ENCODE assay signal across 26 cellular contexts in genomic region chr7:44537442-44537841, GRCh38. TPM values are rescaled to one million over a fixed set of nuclear protein-coding genes. Genes with fewer than 3 reads are reported as not detected.
"Had no signal": no experiment of that assay in that cellular context is flagged by ENCODE, and none has a peak within 500 bp of the region (broad histone marks: within the 10 kb centered on the region; RNA-seq: fewer than 3 reads in every experiment).

No MANE protein-coding gene starts in this region.

- DNase-seq: activated CD4-positive, alpha-beta T cell treated with anti-CD3 and anti-CD28 coated beads for 48 hours; activated CD4-positive, alpha-beta T cell treated with anti-CD3 and anti-CD28 coated beads, Interleukin-2, amount 50 U/mL, for 4 hours; activated CD4-positive, CD25-positive, alpha-beta regulatory T cell treated with anti-CD3 and anti-CD28 coated beads, Interleukin-2, amount 50 U/mL, for 72 hours; activated CD8-positive, alpha-beta T cell treated with anti-CD3 and anti-CD28 coated beads, Interleukin-2, amount 10 ng/mL, durations not matched to agents 7 days and 5 days; activated gamma-delta T cell treated with Interleukin-2 at 50 U/mL for 16 hours; activated T-cell treated with anti-CD3 and anti-CD28 coated beads, Interleukin-2, amount 50 U/mL, for 24 hours; aorta; caudate nucleus; Karpas-422; MM.1S; NCI-H1105; NCI-H1436; NCI-H1694 treated with DMSO at 0.1 percent for 48 hours; NCI-H2029 treated with DMSO at 0.1 percent for 48 hours; NCI-H446; NCI-H524; Peyer's patch; Right ventricle myocardium superior; SJCRH30; SW 1271 had no signal

- H3K27ac Mint-ChIP-seq: activated CD8-positive, alpha-beta T cell treated with anti-CD3 and anti-CD28 coated beads, Interleukin-2, amount 10 ng/mL, durations not matched to agents 7 days and 5 days; activated naive CD4-positive, alpha-beta T cell treated with anti-CD3 and anti-CD28 coated beads, Interleukin-2, amount 50 U/mL, for 24 hours; activated T-cell treated with anti-CD3 and anti-CD28 coated beads, Interleukin-2, amount 50 U/mL, for 24 hours; T-helper 2 cell treated with Interferon-gamma antibody and Interleukin-4, amounts not matched to agents 5 μg/mL and 100 μg/mL, for 36 hours; WTC11 had no signal

- H3K27me3 Mint-ChIP-seq: activated naive CD4-positive, alpha-beta T cell treated with anti-CD3 and anti-CD28 coated beads, Interleukin-2, amount 50 U/mL, for 24 hours; activated T-cell treated with anti-CD3 and anti-CD28 coated beads, Interleukin-2, amount 50 U/mL, for 24 hours had no signal

- H3K4me3 Mint-ChIP-seq: activated CD8-positive, alpha-beta T cell treated with anti-CD3 and anti-CD28 coated beads, Interleukin-2, amount 10 ng/mL, durations not matched to agents 7 days and 5 days; activated naive CD4-positive, alpha-beta T cell treated with anti-CD3 and anti-CD28 coated beads, Interleukin-2, amount 50 U/mL, for 24 hours; activated T-cell treated with anti-CD3 and anti-CD28 coated beads, Interleukin-2, amount 50 U/mL, for 24 hours; T-helper 2 cell treated with Interferon-gamma antibody and Interleukin-4, amounts not matched to agents 5 μg/mL and 100 μg/mL, for 36 hours; WTC11 had no signal

- H3K27me3 ChIP-seq: breast epithelium, Peyer's patch had no signal

- H3K36me3 Mint-ChIP-seq: activated naive CD4-positive, alpha-beta T cell treated with anti-CD3 and anti-CD28 coated beads, Interleukin-2, amount 50 U/mL, for 24 hours; WTC11 had no signal

- H3K4me3 ChIP-seq: breast epithelium, Peyer's patch, SJCRH30 had no signal

- H3K4me1 Mint-ChIP-seq: activated naive CD4-positive, alpha-beta T cell treated with anti-CD3 and anti-CD28 coated beads, Interleukin-2, amount 50 U/mL, for 24 hours; WTC11 had no signal

- H3K9me3 Mint-ChIP-seq: activated naive CD4-positive, alpha-beta T cell treated with anti-CD3 and anti-CD28 coated beads, Interleukin-2, amount 50 U/mL, for 24 hours; activated T-cell treated with anti-CD3 and anti-CD28 coated beads, Interleukin-2, amount 50 U/mL, for 24 hours; T-helper 2 cell treated with Interferon-gamma antibody and Interleukin-4, amounts not matched to agents 5 μg/mL and 100 μg/mL, for 36 hours; WTC11 had no signal

- H3K27ac ChIP-seq: breast epithelium, Peyer's patch, RWPE1, SJCRH30 had no signal

RNA-seq across cellular contexts. Expression of gene NPC1L1, which starts 3.7 kb away (rescaled TPM):
- total RNA-seq: activated CD8-positive, alpha-beta T cell treated with anti-CD3 and anti-CD28 coated beads, Interleukin-2, amount 10 ng/mL, durations not matched to agents 7 days and 5 days; SJCRH30; T-helper 1 cell treated with Interleukin-12 subunit alpha and Interleukin-12 subunit beta and Interleukin-4 antibody, amounts not matched to agents 30 ng/mL and 1 ng/mL, for 36 hours had no signal
